ENCODE assay signal across 11 cellular contexts in the genomic region with DNA sequence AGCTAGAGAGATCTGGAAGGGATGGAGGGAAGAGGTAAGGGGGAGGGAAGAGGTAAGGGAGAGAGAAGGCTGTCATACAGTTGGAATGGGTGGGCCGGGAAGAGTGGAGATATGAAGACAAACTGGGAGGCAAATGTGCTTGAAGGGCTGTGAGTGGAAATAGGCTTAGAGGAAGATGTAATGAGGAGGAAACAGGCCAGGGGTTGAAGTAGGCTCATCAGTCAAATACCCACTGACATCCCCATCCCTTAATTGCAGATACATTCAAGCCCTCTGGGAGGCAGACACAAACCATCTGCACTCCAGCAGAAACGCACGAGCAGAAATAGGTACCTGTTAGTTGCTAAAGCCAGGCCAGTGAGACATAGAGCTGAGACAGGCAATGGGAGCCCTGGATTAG. TPM values are rescaled to one million over a fixed set of nuclear protein-coding genes. Genes with fewer than 3 reads are reported as not detected.
DNase-seq lines count a peak whose midpoint lies in the region; ATAC-seq and TF ChIP-seq lines count a peak whose summit lies in the region.
"Had no signal": no experiment of that assay in that cellular context is flagged by ENCODE, and none has a peak within 500 bp of the region (broad histone marks: within the 10 kb centered on the region; RNA-seq: fewer than 3 reads in every experiment).

No MANE protein-coding gene starts in this region.

- no peak overlapping the region; the same call in 1 of the 2 replicates for H3K27ac Mint-ChIP-seq in WTC11
- H3K27ac Mint-ChIP-seq: stimulated activated naive CD8-positive, alpha-beta T cell treated with anti-CD3 and anti-CD28 coated beads, Interleukin-15, Interleukin-2, amounts not matched to agents 100 ng/mL and 50 ng/mL, for 24 hours had no signal

- CTCF ChIA-PET in WTC11 (lab: Charles Lee), result interaction anchor here (0.5 kb wide), 1 partner anchor 118 kb away, joined by 3 read pairs; a partner anchor contains a TSS

- TF ChIP-seq CTCF in WTC11 (IDR thresholded peaks at IDR 0.05), result no peak

- no peak overlapping the region for H3K4me3 Mint-ChIP-seq in WTC11
- H3K4me3 Mint-ChIP-seq: stimulated activated naive CD8-positive, alpha-beta T cell treated with anti-CD3 and anti-CD28 coated beads, Interleukin-15, Interleukin-2, amounts not matched to agents 100 ng/mL and 50 ng/mL, for 24 hours had no signal

- DNase-seq in G401 (ENCODE audit: low spot score), result peak; percentile 20
- peak; percentile 53 for DNase-seq in M059J (ENCODE audit: low read depth)
- no peak for DNase-seq in WTC11 (ENCODE audit: low spot score)
- peak; percentile 44 to 59 for DNase-seq in lung microvascular endothelial cell (ENCODE audit: low read depth in 2 of 2)
- no peak for DNase-seq in stimulated activated CD8-positive, alpha-beta memory T cell treated with anti-CD3 and anti-CD28 coated beads, Interleukin-4, amount 100 ng/mL, for 48 hours
- DNase-seq in mesenteric fat pad (ENCODE audit: low spot score), result no peak
- DNase-seq: NK-92 treated with Interleukin-12 subunit alpha and Interleukin-12 subunit beta, amount 100 ng/mL, for 24 hours had no signal

- H3K36me3 Mint-ChIP-seq in WTC11, result no peaks in the 10 kb centered on the region

- ATAC-seq in WTC11 (peak; percentile 58), HG02763 (IDR thresholded peaks at IDR 0.05; ENCODE audit: unreplicated experiment) (no peak), GM18870 (IDR thresholded peaks at IDR 0.05; ENCODE audit: unreplicated experiment) (no peak)

- H3K4me1 Mint-ChIP-seq in WTC11, result peaks cover 3% of the 10 kb centered on the region; the same call in 1 of the 2 replicates

- POLR2A ChIA-PET in WTC11 (lab: Charles Lee), result no interaction called here

- no peaks in the 10 kb centered on the region for H3K9me3 Mint-ChIP-seq in WTC11
- H3K9me3 Mint-ChIP-seq: stimulated activated naive CD8-positive, alpha-beta T cell treated with anti-CD3 and anti-CD28 coated beads, Interleukin-15, Interleukin-2, amounts not matched to agents 100 ng/mL and 50 ng/mL, for 24 hours had no signal

- H3K27me3 Mint-ChIP-seq in WTC11 (ENCODE audit: low read depth), result peaks cover 2% of the 10 kb centered on the region; the same call in 1 of the 2 replicates
- H3K27me3 Mint-ChIP-seq: stimulated activated naive CD8-positive, alpha-beta T cell treated with anti-CD3 and anti-CD28 coated beads, Interleukin-15, Interleukin-2, amounts not matched to agents 100 ng/mL and 50 ng/mL, for 24 hours had no signal

- in situ Hi-C loops in G401 (cut with HindIII; ENCODE audit: low sequenced_read_pairs), result no loop called here

TF ChIP-seq in WTC11, 78 proteins besides CTCF, POLR2A, EP300 and RAD21 (continues in another document):
- TF ChIP-seq SP1 (CRISPR knock-in tag; conservative IDR thresholded peaks at IDR 0.05) (no peak), RORB (CRISPR knock-in tag; IDR thresholded peaks at IDR 0.05) (no peak), HMGA2 (CRISPR knock-in tag; IDR thresholded peaks at IDR 0.05) (no peak), KAT7 (CRISPR knock-in tag; IDR thresholded peaks at IDR 0.05; ENCODE audit: borderline replicate concordance) (no peak), GABPB1 (CRISPR knock-in tag; IDR thresholded peaks at IDR 0.05) (no peak), ESRRA (CRISPR knock-in tag; IDR thresholded peaks at IDR 0.05; ENCODE audit: borderline replicate concordance) (no peak)
- TF ChIP-seq, protein P1, sequence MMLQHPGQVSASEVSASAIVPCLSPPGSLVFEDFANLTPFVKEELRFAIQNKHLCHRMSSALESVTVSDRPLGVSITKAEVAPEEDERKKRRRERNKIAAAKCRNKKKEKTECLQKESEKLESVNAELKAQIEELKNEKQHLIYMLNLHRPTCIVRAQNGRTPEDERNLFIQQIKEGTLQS (CRISPR knock-in tag; conservative IDR thresholded peaks at IDR 0.05), result no peak
- TF ChIP-seq, protein P2, sequence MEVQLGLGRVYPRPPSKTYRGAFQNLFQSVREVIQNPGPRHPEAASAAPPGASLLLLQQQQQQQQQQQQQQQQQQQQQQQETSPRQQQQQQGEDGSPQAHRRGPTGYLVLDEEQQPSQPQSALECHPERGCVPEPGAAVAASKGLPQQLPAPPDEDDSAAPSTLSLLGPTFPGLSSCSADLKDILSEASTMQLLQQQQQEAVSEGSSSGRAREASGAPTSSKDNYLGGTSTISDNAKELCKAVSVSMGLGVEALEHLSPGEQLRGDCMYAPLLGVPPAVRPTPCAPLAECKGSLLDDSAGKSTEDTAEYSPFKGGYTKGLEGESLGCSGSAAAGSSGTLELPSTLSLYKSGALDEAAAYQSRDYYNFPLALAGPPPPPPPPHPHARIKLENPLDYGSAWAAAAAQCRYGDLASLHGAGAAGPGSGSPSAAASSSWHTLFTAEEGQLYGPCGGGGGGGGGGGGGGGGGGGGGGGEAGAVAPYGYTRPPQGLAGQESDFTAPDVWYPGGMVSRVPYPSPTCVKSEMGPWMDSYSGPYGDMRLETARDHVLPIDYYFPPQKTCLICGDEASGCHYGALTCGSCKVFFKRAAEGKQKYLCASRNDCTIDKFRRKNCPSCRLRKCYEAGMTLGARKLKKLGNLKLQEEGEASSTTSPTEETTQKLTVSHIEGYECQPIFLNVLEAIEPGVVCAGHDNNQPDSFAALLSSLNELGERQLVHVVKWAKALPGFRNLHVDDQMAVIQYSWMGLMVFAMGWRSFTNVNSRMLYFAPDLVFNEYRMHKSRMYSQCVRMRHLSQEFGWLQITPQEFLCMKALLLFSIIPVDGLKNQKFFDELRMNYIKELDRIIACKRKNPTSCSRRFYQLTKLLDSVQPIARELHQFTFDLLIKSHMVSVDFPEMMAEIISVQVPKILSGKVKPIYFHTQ (CRISPR knock-in tag; IDR thresholded peaks at IDR 0.05), result no peak
- TF ChIP-seq, protein P3, sequence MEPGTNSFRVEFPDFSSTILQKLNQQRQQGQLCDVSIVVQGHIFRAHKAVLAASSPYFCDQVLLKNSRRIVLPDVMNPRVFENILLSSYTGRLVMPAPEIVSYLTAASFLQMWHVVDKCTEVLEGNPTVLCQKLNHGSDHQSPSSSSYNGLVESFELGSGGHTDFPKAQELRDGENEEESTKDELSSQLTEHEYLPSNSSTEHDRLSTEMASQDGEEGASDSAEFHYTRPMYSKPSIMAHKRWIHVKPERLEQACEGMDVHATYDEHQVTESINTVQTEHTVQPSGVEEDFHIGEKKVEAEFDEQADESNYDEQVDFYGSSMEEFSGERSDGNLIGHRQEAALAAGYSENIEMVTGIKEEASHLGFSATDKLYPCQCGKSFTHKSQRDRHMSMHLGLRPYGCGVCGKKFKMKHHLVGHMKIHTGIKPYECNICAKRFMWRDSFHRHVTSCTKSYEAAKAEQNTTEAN (CRISPR knock-in tag; IDR thresholded peaks at IDR 0.05), result no peak
- TF ChIP-seq, protein P4, sequence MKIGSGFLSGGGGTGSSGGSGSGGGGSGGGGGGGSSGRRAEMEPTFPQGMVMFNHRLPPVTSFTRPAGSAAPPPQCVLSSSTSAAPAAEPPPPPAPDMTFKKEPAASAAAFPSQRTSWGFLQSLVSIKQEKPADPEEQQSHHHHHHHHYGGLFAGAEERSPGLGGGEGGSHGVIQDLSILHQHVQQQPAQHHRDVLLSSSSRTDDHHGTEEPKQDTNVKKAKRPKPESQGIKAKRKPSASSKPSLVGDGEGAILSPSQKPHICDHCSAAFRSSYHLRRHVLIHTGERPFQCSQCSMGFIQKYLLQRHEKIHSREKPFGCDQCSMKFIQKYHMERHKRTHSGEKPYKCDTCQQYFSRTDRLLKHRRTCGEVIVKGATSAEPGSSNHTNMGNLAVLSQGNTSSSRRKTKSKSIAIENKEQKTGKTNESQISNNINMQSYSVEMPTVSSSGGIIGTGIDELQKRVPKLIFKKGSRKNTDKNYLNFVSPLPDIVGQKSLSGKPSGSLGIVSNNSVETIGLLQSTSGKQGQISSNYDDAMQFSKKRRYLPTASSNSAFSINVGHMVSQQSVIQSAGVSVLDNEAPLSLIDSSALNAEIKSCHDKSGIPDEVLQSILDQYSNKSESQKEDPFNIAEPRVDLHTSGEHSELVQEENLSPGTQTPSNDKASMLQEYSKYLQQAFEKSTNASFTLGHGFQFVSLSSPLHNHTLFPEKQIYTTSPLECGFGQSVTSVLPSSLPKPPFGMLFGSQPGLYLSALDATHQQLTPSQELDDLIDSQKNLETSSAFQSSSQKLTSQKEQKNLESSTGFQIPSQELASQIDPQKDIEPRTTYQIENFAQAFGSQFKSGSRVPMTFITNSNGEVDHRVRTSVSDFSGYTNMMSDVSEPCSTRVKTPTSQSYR (CRISPR knock-in tag; IDR thresholded peaks at IDR 0.05), result no peak
- TF ChIP-seq, protein P5, sequence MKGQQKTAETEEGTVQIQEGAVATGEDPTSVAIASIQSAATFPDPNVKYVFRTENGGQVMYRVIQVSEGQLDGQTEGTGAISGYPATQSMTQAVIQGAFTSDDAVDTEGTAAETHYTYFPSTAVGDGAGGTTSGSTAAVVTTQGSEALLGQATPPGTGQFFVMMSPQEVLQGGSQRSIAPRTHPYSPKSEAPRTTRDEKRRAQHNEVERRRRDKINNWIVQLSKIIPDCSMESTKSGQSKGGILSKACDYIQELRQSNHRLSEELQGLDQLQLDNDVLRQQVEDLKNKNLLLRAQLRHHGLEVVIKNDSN (CRISPR knock-in tag; IDR thresholded peaks at IDR 0.05), result no peak

RNA-seq across cellular contexts. Expression of a gene that starts 2.1 kb away (rescaled TPM):
- total RNA-seq in G401 (2014; rRNA removed; shearing (Covaris generic)), result not detected in 2 replicates
- total RNA-seq in M059J (2014; rRNA removed; shearing (Covaris generic)), result not detected in 2 replicates
- 0.11 to 0.22 TPM (median 0.18 TPM) in 3 replicates for total RNA-seq in WTC11 (2021)
- not detected in 2 replicates for total RNA-seq in lung microvascular endothelial cell
- 0.10 TPM for total RNA-seq in mesenteric fat pad
- total RNA-seq: pulmonary artery endothelial cell had no signal

RNA-seq across cellular contexts. Expression of a gene that starts 12.4 kb away (rescaled TPM):
- total RNA-seq in G401 (2014; rRNA removed; shearing (Covaris generic)), result 1.2 TPM in 1 of 2 replicates, not detected in the other
- total RNA-seq in M059J (2014; rRNA removed; shearing (Covaris generic)), result 1.0 and 2.8 TPM in 2 replicates
- 3.0 to 5.4 TPM (median 4.4 TPM) in 3 replicates for total RNA-seq in WTC11 (2021)
- total RNA-seq in lung microvascular endothelial cell, result not detected in 2 replicates
- 0.58 TPM for total RNA-seq in mesenteric fat pad
- total RNA-seq: pulmonary artery endothelial cell had no signal

RNA-seq across cellular contexts. Expression of a gene that starts 44.2 kb away (rescaled TPM):
- total RNA-seq in G401 (2014; rRNA removed; shearing (Covaris generic)), result 0.55 and 1.5 TPM in 2 replicates
- total RNA-seq in M059J (2014; rRNA removed; shearing (Covaris generic)), result 0.76 and 1.1 TPM in 2 replicates
- total RNA-seq in WTC11 (2021), result 7.5 to 10.4 TPM (median 9.3 TPM) in 3 replicates
- 0.87 and 1.8 TPM in 2 replicates for total RNA-seq in lung microvascular endothelial cell
- total RNA-seq in mesenteric fat pad, result 7.4 TPM

Comparison
In these comparisons a context has a peak if more than half of its experiments do, and no peak if none do; other contexts are left out.
1. DNase-seq: peak in G401 (single experiment), M059J (single experiment) and lung microvascular endothelial cell (2 of 2); none in WTC11 (single experiment), stimulated activated CD8-positive, alpha-beta memory T cell treated with anti-CD3 and anti-CD28 coated beads, Interleukin-4, amount 100 ng/mL, for 48 hours (single experiment) and mesenteric fat pad (single experiment).